In the genomic region with DNA sequence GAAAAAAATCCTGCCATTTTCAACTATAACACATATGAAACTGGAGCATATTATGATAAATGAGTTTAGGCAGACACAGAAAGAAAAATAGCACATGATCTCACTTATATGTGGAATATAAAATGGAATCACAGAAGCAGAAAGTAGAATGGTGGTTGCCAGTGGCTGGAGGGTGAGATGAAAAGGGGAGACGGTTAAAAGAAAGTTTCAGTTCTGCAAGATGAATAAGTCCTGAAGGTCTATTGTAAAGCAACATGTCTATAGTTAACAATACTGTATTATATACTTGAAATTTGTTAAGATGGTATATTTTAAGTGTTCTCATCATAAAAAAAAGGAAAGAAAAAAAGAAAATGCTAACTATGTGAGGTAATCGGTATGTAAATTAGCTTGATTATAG, we compare ENCODE assay signal across 1 cellular context.
TF ChIP-seq lines count a peak whose summit lies in the region.

No MANE protein-coding gene starts in this region.

TF ChIP-seq in GM12878, 131 proteins besides CTCF, POLR2A, EP300 and RAD21 (continued from another document):
- TF ChIP-seq, protein P1, sequence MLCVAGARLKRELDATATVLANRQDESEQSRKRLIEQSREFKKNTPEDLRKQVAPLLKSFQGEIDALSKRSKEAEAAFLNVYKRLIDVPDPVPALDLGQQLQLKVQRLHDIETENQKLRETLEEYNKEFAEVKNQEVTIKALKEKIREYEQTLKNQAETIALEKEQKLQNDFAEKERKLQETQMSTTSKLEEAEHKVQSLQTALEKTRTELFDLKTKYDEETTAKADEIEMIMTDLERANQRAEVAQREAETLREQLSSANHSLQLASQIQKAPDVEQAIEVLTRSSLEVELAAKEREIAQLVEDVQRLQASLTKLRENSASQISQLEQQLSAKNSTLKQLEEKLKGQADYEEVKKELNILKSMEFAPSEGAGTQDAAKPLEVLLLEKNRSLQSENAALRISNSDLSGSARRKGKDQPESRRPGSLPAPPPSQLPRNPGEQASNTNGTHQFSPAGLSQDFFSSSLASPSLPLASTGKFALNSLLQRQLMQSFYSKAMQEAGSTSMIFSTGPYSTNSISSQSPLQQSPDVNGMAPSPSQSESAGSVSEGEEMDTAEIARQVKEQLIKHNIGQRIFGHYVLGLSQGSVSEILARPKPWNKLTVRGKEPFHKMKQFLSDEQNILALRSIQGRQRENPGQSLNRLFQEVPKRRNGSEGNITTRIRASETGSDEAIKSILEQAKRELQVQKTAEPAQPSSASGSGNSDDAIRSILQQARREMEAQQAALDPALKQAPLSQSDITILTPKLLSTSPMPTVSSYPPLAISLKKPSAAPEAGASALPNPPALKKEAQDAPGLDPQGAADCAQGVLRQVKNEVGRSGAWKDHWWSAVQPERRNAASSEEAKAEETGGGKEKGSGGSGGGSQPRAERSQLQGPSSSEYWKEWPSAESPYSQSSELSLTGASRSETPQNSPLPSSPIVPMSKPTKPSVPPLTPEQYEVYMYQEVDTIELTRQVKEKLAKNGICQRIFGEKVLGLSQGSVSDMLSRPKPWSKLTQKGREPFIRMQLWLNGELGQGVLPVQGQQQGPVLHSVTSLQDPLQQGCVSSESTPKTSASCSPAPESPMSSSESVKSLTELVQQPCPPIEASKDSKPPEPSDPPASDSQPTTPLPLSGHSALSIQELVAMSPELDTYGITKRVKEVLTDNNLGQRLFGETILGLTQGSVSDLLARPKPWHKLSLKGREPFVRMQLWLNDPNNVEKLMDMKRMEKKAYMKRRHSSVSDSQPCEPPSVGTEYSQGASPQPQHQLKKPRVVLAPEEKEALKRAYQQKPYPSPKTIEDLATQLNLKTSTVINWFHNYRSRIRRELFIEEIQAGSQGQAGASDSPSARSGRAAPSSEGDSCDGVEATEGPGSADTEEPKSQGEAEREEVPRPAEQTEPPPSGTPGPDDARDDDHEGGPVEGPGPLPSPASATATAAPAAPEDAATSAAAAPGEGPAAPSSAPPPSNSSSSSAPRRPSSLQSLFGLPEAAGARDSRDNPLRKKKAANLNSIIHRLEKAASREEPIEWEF (IDR thresholded peaks at IDR 0.05; ENCODE audit: insufficient replicate concordance, low read depth, low read length) = no peak
- TF ChIP-seq TARDBP (IDR thresholded peaks at IDR 0.05; ENCODE audit: borderline replicate concordance) = no peak
- TF ChIP-seq, protein P2, sequence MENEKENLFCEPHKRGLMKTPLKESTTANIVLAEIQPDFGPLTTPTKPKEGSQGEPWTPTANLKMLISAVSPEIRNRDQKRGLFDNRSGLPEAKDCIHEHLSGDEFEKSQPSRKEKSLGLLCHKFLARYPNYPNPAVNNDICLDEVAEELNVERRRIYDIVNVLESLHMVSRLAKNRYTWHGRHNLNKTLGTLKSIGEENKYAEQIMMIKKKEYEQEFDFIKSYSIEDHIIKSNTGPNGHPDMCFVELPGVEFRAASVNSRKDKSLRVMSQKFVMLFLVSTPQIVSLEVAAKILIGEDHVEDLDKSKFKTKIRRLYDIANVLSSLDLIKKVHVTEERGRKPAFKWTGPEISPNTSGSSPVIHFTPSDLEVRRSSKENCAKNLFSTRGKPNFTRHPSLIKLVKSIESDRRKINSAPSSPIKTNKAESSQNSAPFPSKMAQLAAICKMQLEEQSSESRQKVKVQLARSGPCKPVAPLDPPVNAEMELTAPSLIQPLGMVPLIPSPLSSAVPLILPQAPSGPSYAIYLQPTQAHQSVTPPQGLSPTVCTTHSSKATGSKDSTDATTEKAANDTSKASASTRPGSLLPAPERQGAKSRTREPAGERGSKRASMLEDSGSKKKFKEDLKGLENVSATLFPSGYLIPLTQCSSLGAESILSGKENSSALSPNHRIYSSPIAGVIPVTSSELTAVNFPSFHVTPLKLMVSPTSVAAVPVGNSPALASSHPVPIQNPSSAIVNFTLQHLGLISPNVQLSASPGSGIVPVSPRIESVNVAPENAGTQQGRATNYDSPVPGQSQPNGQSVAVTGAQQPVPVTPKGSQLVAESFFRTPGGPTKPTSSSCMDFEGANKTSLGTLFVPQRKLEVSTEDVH (IDR thresholded peaks at IDR 0.05; ENCODE audit: low read depth, partially characterized antibody) = no peak
- TF ChIP-seq FOS (IDR thresholded peaks at IDR 0.05; ENCODE audit: borderline replicate concordance, extremely low read depth, insufficient read length) = no peak
- TF ChIP-seq, protein P3, sequence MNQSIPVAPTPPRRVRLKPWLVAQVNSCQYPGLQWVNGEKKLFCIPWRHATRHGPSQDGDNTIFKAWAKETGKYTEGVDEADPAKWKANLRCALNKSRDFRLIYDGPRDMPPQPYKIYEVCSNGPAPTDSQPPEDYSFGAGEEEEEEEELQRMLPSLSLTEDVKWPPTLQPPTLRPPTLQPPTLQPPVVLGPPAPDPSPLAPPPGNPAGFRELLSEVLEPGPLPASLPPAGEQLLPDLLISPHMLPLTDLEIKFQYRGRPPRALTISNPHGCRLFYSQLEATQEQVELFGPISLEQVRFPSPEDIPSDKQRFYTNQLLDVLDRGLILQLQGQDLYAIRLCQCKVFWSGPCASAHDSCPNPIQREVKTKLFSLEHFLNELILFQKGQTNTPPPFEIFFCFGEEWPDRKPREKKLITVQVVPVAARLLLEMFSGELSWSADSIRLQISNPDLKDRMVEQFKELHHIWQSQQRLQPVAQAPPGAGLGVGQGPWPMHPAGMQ (IDR thresholded peaks at IDR 0.05; ENCODE audit: borderline replicate concordance) = no peak
- TF ChIP-seq SMAD1 (IDR thresholded peaks at IDR 0.05; ENCODE audit: low read depth, partially characterized antibody) = no peak
- no peak for TF ChIP-seq SRF (IDR thresholded peaks at IDR 0.05; ENCODE audit: low read depth in 2 of 2, low read length in 2 of 2)
- TF ChIP-seq, protein P4, sequence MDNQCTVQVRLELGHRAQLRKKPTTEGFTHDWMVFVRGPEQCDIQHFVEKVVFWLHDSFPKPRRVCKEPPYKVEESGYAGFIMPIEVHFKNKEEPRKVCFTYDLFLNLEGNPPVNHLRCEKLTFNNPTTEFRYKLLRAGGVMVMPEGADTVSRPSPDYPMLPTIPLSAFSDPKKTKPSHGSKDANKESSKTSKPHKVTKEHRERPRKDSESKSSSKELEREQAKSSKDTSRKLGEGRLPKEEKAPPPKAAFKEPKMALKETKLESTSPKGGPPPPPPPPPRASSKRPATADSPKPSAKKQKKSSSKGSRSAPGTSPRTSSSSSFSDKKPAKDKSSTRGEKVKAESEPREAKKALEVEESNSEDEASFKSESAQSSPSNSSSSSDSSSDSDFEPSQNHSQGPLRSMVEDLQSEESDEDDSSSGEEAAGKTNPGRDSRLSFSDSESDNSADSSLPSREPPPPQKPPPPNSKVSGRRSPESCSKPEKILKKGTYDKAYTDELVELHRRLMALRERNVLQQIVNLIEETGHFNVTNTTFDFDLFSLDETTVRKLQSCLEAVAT (IDR thresholded peaks at IDR 0.05) = no peak
- no peak for TF ChIP-seq CREM (IDR thresholded peaks at IDR 0.05; ENCODE audit: low read depth)
- no peak for TF ChIP-seq POLR2AphosphoS5 (IDR thresholded peaks at IDR 0.05; ENCODE audit: low read length)
- TF ChIP-seq MEF2A (IDR thresholded peaks at IDR 0.05; ENCODE audit: insufficient read depth, low read depth, low read length) = no peak
- TF ChIP-seq, protein P5, sequence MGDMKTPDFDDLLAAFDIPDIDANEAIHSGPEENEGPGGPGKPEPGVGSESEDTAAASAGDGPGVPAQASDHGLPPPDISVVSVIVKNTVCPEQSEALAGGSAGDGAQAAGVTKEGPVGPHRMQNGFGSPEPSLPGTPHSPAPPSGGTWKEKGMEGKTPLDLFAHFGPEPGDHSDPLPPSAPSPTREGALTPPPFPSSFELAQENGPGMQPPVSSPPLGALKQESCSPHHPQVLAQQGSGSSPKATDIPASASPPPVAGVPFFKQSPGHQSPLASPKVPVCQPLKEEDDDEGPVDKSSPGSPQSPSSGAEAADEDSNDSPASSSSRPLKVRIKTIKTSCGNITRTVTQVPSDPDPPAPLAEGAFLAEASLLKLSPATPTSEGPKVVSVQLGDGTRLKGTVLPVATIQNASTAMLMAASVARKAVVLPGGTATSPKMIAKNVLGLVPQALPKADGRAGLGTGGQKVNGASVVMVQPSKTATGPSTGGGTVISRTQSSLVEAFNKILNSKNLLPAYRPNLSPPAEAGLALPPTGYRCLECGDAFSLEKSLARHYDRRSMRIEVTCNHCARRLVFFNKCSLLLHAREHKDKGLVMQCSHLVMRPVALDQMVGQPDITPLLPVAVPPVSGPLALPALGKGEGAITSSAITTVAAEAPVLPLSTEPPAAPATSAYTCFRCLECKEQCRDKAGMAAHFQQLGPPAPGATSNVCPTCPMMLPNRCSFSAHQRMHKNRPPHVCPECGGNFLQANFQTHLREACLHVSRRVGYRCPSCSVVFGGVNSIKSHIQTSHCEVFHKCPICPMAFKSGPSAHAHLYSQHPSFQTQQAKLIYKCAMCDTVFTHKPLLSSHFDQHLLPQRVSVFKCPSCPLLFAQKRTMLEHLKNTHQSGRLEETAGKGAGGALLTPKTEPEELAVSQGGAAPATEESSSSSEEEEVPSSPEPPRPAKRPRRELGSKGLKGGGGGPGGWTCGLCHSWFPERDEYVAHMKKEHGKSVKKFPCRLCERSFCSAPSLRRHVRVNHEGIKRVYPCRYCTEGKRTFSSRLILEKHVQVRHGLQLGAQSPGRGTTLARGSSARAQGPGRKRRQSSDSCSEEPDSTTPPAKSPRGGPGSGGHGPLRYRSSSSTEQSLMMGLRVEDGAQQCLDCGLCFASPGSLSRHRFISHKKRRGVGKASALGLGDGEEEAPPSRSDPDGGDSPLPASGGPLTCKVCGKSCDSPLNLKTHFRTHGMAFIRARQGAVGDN (IDR thresholded peaks at IDR 0.05) = no peak
